In the genomic region with DNA sequence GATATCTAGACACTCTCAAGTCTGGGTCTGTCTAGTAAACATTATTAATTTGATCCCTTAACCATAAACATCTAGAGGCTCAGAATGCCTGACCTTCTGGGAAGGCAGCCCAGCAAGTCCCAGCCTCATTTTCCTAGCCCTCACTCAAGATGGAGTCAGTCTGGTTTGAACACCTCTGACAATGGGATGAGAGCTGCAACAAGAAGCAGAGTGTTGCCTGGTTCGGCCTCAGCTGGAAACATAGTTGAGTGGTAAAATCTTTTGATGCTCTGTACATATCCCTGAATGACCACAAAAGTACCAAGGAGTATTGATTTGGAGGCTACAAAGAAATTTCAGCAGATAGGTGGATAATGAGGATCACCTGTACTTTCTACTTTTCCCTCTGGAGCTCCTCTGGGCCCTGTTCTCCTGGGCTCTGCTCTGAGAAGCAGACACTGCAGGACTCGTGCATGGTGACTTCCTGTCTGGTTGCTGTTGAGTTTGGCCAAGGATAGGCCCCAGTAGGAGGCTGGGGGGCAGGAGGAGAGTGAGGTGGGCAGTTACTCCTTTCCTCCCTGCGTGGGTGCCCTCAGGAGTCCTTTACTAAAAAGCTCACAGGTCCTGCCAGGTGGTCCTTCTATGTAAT, we compare ENCODE assay signal across 19 cellular contexts.
DNase-seq lines count a peak whose midpoint lies in the region; ATAC-seq and TF ChIP-seq lines count a peak whose summit lies in the region.
"Had no signal": no experiment of that assay in that cellular context is flagged by ENCODE, and none has a peak within 500 bp of the region (broad histone marks: within the 10 kb centered on the region; RNA-seq: fewer than 3 reads in every experiment).

No MANE protein-coding gene starts in this region.

- H3K9ac ChIP-seq in BLaER1 treated with 17β-estradiol and CSF1 and Interleukin-3, amounts not matched to agents 10 nM and 100 nM = no peak overlapping the region
- peak overlapping the region; percentile 21; the same call in 1 of the 2 replicates for H3K9ac ChIP-seq in iPS-20b (ENCODE audit: low read depth, low read length)
- H3K9ac ChIP-seq in skeletal muscle tissue (ENCODE audit: low read depth in 1 of 3, low read length in 3 of 3) = no peak overlapping the region

- no peak for TF ChIP-seq CTCF in body of pancreas (IDR thresholded peaks at IDR 0.05)
- TF ChIP-seq CTCF in PC-9 (conservative IDR thresholded peaks at IDR 0.05) = no peak

- no peaks in the 10 kb centered on the region for H3K79me2 ChIP-seq in PC-9 (ENCODE audit: low read depth)

- ATAC-seq in body of pancreas (no peak), GM21390 (IDR thresholded peaks at IDR 0.05; ENCODE audit: unreplicated experiment) (no peak)

- intact Hi-C loops in body of pancreas (cut with DNase I) = no loop called here
- intact Hi-C loops in PC-9 (cut with micrococcal nuclease; ENCODE audit: unreplicated experiment) = no loop called here

- no peaks in the 10 kb centered on the region for H3K27me3 ChIP-seq in BLaER1 treated with 17β-estradiol and CSF1 and Interleukin-3, amounts not matched to agents 10 nM and 100 nM
- H3K27me3 ChIP-seq in body of pancreas (no peaks in the 10 kb centered on the region), iPS-20b (ENCODE audit: insufficient read depth, low read length) (no peaks in the 10 kb centered on the region), skeletal muscle tissue (ENCODE audit: control insufficient read depth in 3 of 3, insufficient read depth in 3 of 3, low read length in 3 of 3) (no peaks in the 10 kb centered on the region), PC-9 (ENCODE audit: insufficient read depth, low read depth) (no peaks in the 10 kb centered on the region)
- H3K27me3 ChIP-seq: left lung, MG63, spleen, testis had no signal

- peaks cover 16 to 31% (median 24%) of the 10 kb centered on the region in 10 experiments for H3K4me1 ChIP-seq in BLaER1 treated with 17β-estradiol and CSF1 and Interleukin-3, amounts not matched to agents 10 nM and 100 nM
- H3K4me1 ChIP-seq in body of pancreas = peaks cover 42% of the 10 kb centered on the region
- peaks cover 14% of the 10 kb centered on the region; the same call in 1 of the 2 replicates for H3K4me1 ChIP-seq in iPS-20b (ENCODE audit: insufficient read depth, low read length)
- peaks cover 2 to 8% (median 6%) of the 10 kb centered on the region in 3 donors for H3K4me1 ChIP-seq in skeletal muscle tissue (ENCODE audit: control insufficient read depth in 3 of 3, insufficient read depth in 3 of 3, low read length in 3 of 3)
- H3K4me1 ChIP-seq in PC-9 (replicated peaks; ENCODE audit: insufficient read depth) = no peaks in the 10 kb centered on the region

- TF ChIP-seq POLR2A in body of pancreas (IDR thresholded peaks at IDR 0.05) = no peak

- H3K4me2 ChIP-seq in BLaER1 treated with 17β-estradiol and CSF1 and Interleukin-3, amounts not matched to agents 10 nM and 100 nM = peak overlapping the region; percentile 3 to 65 (median 26); a peak in 16 of 22 replicates
- no peak overlapping the region for H3K4me2 ChIP-seq in PC-9

- H3K27ac ChIP-seq in BLaER1 treated with 17β-estradiol and CSF1 and Interleukin-3, amounts not matched to agents 10 nM and 100 nM = no peak overlapping the region
- H3K27ac ChIP-seq in body of pancreas = peak overlapping the region in 3 of 4 donors; percentile 66 to 82 (median 68)
- no peak overlapping the region for H3K27ac ChIP-seq in iPS-20b (ENCODE audit: low read length)
- H3K27ac ChIP-seq in skeletal muscle tissue (ENCODE audit: low read depth, low read length) = peak overlapping the region; percentile 16
- no peak overlapping the region for H3K27ac ChIP-seq in PC-9
- H3K27ac ChIP-seq: WERI-Rb-1 had no signal

- H3K9me2 ChIP-seq in PC-9 (ENCODE audit: insufficient read depth) = no peaks in the 10 kb centered on the region

- no peaks in the 10 kb centered on the region for H3F3A ChIP-seq in PC-9 (ENCODE audit: insufficient read depth, low read depth)

- H3K9me3 ChIP-seq in BLaER1 treated with 17β-estradiol and CSF1 and Interleukin-3, amounts not matched to agents 10 nM and 100 nM (replicated peaks in 1 of 11) = no peaks in the 10 kb centered on the region
- H3K9me3 ChIP-seq in body of pancreas = no peaks in the 10 kb centered on the region
- no peaks in the 10 kb centered on the region for H3K9me3 ChIP-seq in iPS-20b (ENCODE audit: insufficient read depth, low read depth, low read length)
- H3K9me3 ChIP-seq in skeletal muscle tissue (ENCODE audit: control insufficient read depth in 3 of 3, low read length in 3 of 3) = no peaks in the 10 kb centered on the region
- no peaks in the 10 kb centered on the region for H3K9me3 ChIP-seq in PC-9 (ENCODE audit: insufficient read depth, low read depth)
- H3K9me3 ChIP-seq: left lung, MG63, spleen, testis had no signal

- WGBS in body of pancreas, 2 donors = 90 to 91% methylated on average over 3 of the region's 3 CpGs

- POLR2A ChIA-PET in PC-9 (lab: Charles Lee; ENCODE audit: unreplicated experiment) = interaction anchor here (0.7 kb wide), 2 partner anchors 28 to 344 kb away, joined by 4 to 9 read pairs; no protein-coding TSS in a partner anchor

- BruUV-seq in PC-9 (replicated peaks; lab: Mats Ljungman, UMichigan) = no TSS peak

- DNase-seq in body of pancreas (no peak), PC-9 (no peak), NCI-H1417 treated with DMSO at 0.1 percent for 48 hours (lab: John Stamatoyannopoulos, UW) (no peak), middle frontal gyrus (ENCODE audit: extremely low spot score, low spot score) (no peak)
- DNase-seq: activated CD4-positive, alpha-beta memory T cell treated with anti-CD3 and anti-CD28 coated beads, Interleukin-2, amount 10 ng/mL, durations not matched to agents 7 days and 5 days; activated naive CD4-positive, alpha-beta T cell treated with anti-CD3 and anti-CD28 coated beads, Interleukin-2, amount 50 U/mL, for 16 hours; activated T-cell treated with anti-CD3 and anti-CD28 coated beads, Interleukin-2, amount 50 U/mL, for 24 hours; CD8-positive, alpha-beta memory T cell; left lung; MG63; NCI-H187; NCI-H226; spleen; testis; WERI-Rb-1 had no signal

- H4K20me1 ChIP-seq in BLaER1 treated with 17β-estradiol and CSF1 and Interleukin-3, amounts not matched to agents 10 nM and 100 nM = no peaks in the 10 kb centered on the region
- no peaks in the 10 kb centered on the region for H4K20me1 ChIP-seq in PC-9 (ENCODE audit: insufficient read depth)

- CTCF ChIA-PET in PC-9 (lab: Charles Lee) = no interaction called here

- H3K4me3 ChIP-seq in BLaER1 treated with 17β-estradiol and CSF1 and Interleukin-3, amounts not matched to agents 10 nM and 100 nM = no peak overlapping the region
- H3K4me3 ChIP-seq in body of pancreas (no peak overlapping the region), iPS-20b (ENCODE audit: low read length) (no peak overlapping the region), skeletal muscle tissue (ENCODE audit: low read length in 3 of 3) (no peak overlapping the region), PC-9 (no peak overlapping the region)
- H3K4me3 ChIP-seq: left lung, MG63, spleen, testis had no signal

- H2AFZ ChIP-seq in PC-9 = no peak overlapping the region

- H3K36me3 ChIP-seq in BLaER1 treated with 17β-estradiol and CSF1 and Interleukin-3, amounts not matched to agents 10 nM and 100 nM = peaks cover 0 to 22% (median 8%) of the 10 kb centered on the region in 11 experiments; a peak in 8 of 22 replicates
- no peaks in the 10 kb centered on the region for H3K36me3 ChIP-seq in body of pancreas (replicated peaks in 1 of 2; ENCODE audit: insufficient read depth in 1 of 2, low read depth in 2 of 2)
- no peaks in the 10 kb centered on the region for H3K36me3 ChIP-seq in iPS-20b (ENCODE audit: insufficient read depth, low read depth, low read length)
- H3K36me3 ChIP-seq in skeletal muscle tissue (ENCODE audit: control insufficient read depth in 3 of 3, insufficient read depth in 3 of 3, low read length in 3 of 3) = peaks cover 7 to 23% (median 18%) of the 10 kb centered on the region in 3 donors
- 0 out of 2 replicates have a peak, but pooled peaks cover 14% of the 10 kb centered on the region for H3K36me3 ChIP-seq in PC-9 (ENCODE audit: low read depth)
- H3K36me3 ChIP-seq: MG63 had no signal

Comparison
In these comparisons a context has a peak if more than half of its experiments do, and no peak if none do; other contexts are left out.
1. H3K27ac ChIP-seq: peak in body of pancreas (3 of 4) and skeletal muscle tissue (single experiment); none in BLaER1 treated with 17β-estradiol and CSF1 and Interleukin-3, amounts not matched to agents 10 nM and 100 nM (0 of 11), iPS-20b (single experiment) and PC-9 (single experiment).